In genomic region chr1:92975551-92976232, GRCh38 we compare ENCODE assay signal across 9 cellular contexts. TPM values are rescaled to one million over a fixed set of nuclear protein-coding genes. Genes with fewer than 3 reads are reported as not detected.
DNase-seq lines count a peak whose midpoint lies in the region; ATAC-seq lines count a peak whose summit lies in the region.
"Had no signal": no experiment of that assay in that cellular context is flagged by ENCODE, and none has a peak within 500 bp of the region (broad histone marks: within the 10 kb centered on the region; RNA-seq: fewer than 3 reads in every experiment).

No MANE protein-coding gene starts in this region.

- H3K27me3 Mint-ChIP-seq in T-helper 17 cell: no peaks in the 10 kb centered on the region

- no peaks in the 10 kb centered on the region for H3K36me3 Mint-ChIP-seq in T-helper 17 cell (ENCODE audit: low read depth)

- no peaks in the 10 kb centered on the region for H3K9me3 ChIP-seq in T-helper 17 cell (ENCODE audit: control insufficient read depth, low read length, poor library complexity, severe bottlenecking)
- H3K9me3 ChIP-seq: neutrophil had no signal

- H3K27ac Mint-ChIP-seq in T-helper 17 cell: peak overlapping the region; percentile 86

- ATAC-seq in GM19043 (IDR thresholded peaks at IDR 0.05; ENCODE audit: low read depth, unreplicated experiment): peak; percentile 74
- ATAC-seq in HG03064 (IDR thresholded peaks at IDR 0.05; ENCODE audit: low read depth, unreplicated experiment): peak; percentile 78
- ATAC-seq in T-helper 17 cell: peak; percentile 47

- peak overlapping the region; percentile 4 for H3K4me3 Mint-ChIP-seq in T-helper 17 cell

- DNase-seq in CD1c-positive myeloid dendritic cell (ENCODE audit: extremely low spot score) (peak; percentile 78), T-helper 17 cell (no peak), AML-193 (lab: John Stamatoyannopoulos, UW) (no peak), EL (no peak), NCI-H2029 treated with DMSO at 0.1 percent for 48 hours (lab: John Stamatoyannopoulos, UW) (no peak), NCI-H2107 treated with DMSO at 0.1 percent for 48 hours (lab: John Stamatoyannopoulos, UW; ENCODE audit: unreplicated experiment) (no peak)

- peaks cover 32% of the 10 kb centered on the region for H3K4me1 Mint-ChIP-seq in T-helper 17 cell

RNA-seq across cellular contexts. Expression of gene DIPK1A, which starts 14.4 kb away (rescaled TPM):
- total RNA-seq in T-helper 17 cell: 1 to 10 TPM; 7.9 to 8.7 TPM
